2 cellular contexts compared by ENCODE assay signal in the genomic region with DNA sequence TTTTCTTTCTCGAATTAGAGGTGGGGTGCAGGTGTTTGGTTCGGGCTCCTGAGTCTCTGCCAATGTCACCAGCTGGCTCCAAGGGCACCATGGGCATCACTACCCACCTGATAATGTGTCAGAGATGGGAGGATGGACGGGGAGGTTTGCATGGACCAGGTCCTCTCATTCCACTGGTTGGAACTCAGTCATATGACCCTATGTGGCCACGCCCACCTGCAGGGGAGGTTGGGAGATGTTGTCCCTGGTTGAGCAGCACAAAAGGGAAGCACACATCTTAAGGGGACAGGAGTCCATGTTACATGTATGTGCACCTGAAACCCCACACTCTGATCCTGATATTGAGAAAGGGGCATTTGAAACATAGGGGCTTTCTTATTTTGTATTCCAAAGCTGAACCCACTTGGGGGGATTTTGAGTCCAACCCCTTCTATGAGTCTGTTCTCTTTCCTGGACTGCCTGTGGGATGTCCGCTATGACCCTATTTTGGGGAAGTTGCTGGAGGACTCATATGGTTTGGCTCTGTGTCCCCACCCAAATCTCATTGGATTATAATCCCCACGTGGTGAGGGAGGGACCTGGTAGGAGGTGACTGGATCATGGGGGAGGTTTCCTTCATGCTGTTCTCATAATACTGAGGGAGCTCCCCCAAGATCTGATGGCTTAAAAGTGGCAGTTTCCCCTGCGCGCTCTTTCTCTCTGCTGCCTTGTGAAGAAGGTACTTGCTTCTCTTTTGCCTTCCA.
A peak's percentile ranks its signal among the peaks of the same experiment; 100 is the strongest.
TF ChIP-seq lines count a peak whose summit lies in the region.

No MANE protein-coding gene starts in this region.

TF ChIP-seq in HCT116, 20 proteins besides CTCF, POLR2A, EP300 and RAD21 (continued from another document):
- TF ChIP-seq, protein P1, sequence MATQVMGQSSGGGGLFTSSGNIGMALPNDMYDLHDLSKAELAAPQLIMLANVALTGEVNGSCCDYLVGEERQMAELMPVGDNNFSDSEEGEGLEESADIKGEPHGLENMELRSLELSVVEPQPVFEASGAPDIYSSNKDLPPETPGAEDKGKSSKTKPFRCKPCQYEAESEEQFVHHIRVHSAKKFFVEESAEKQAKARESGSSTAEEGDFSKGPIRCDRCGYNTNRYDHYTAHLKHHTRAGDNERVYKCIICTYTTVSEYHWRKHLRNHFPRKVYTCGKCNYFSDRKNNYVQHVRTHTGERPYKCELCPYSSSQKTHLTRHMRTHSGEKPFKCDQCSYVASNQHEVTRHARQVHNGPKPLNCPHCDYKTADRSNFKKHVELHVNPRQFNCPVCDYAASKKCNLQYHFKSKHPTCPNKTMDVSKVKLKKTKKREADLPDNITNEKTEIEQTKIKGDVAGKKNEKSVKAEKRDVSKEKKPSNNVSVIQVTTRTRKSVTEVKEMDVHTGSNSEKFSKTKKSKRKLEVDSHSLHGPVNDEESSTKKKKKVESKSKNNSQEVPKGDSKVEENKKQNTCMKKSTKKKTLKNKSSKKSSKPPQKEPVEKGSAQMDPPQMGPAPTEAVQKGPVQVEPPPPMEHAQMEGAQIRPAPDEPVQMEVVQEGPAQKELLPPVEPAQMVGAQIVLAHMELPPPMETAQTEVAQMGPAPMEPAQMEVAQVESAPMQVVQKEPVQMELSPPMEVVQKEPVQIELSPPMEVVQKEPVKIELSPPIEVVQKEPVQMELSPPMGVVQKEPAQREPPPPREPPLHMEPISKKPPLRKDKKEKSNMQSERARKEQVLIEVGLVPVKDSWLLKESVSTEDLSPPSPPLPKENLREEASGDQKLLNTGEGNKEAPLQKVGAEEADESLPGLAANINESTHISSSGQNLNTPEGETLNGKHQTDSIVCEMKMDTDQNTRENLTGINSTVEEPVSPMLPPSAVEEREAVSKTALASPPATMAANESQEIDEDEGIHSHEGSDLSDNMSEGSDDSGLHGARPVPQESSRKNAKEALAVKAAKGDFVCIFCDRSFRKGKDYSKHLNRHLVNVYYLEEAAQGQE (IDR thresholded peaks at IDR 0.05; ENCODE audit: low read depth): no peak
- TF ChIP-seq SP1 (IDR thresholded peaks at IDR 0.05; ENCODE audit: low read depth) (no peak), SIN3A (IDR thresholded peaks at IDR 0.05; ENCODE audit: low read depth) (no peak), CBX3 (IDR thresholded peaks at IDR 0.05; ENCODE audit: low read depth) (no peak), SRF (IDR thresholded peaks at IDR 0.05; ENCODE audit: low read depth) (no peak), ZFX (IDR thresholded peaks at IDR 0.05) (no peak)
- TF ChIP-seq, protein P2, sequence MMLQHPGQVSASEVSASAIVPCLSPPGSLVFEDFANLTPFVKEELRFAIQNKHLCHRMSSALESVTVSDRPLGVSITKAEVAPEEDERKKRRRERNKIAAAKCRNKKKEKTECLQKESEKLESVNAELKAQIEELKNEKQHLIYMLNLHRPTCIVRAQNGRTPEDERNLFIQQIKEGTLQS (IDR thresholded peaks at IDR 0.05): no peak
- TF ChIP-seq, protein P3, sequence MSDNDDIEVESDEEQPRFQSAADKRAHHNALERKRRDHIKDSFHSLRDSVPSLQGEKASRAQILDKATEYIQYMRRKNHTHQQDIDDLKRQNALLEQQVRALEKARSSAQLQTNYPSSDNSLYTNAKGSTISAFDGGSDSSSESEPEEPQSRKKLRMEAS (IDR thresholded peaks at IDR 0.05): no peak

TF ChIP-seq in WTC11, 78 proteins besides CTCF, POLR2A, EP300 and RAD21 (continued from another document):
- TF ChIP-seq, protein P4, sequence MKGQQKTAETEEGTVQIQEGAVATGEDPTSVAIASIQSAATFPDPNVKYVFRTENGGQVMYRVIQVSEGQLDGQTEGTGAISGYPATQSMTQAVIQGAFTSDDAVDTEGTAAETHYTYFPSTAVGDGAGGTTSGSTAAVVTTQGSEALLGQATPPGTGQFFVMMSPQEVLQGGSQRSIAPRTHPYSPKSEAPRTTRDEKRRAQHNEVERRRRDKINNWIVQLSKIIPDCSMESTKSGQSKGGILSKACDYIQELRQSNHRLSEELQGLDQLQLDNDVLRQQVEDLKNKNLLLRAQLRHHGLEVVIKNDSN (CRISPR knock-in tag; IDR thresholded peaks at IDR 0.05): peak; percentile 71
- no peak for TF ChIP-seq ZNF232 (CRISPR knock-in tag; IDR thresholded peaks at IDR 0.05)
- TF ChIP-seq, protein P5, sequence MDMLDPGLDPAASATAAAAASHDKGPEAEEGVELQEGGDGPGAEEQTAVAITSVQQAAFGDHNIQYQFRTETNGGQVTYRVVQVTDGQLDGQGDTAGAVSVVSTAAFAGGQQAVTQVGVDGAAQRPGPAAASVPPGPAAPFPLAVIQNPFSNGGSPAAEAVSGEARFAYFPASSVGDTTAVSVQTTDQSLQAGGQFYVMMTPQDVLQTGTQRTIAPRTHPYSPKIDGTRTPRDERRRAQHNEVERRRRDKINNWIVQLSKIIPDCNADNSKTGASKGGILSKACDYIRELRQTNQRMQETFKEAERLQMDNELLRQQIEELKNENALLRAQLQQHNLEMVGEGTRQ (CRISPR knock-in tag; IDR thresholded peaks at IDR 0.05): peak; percentile 82
- no peak for TF ChIP-seq GABPB1 (CRISPR knock-in tag; IDR thresholded peaks at IDR 0.05)
- TF ChIP-seq ZNF416 (CRISPR knock-in tag; IDR thresholded peaks at IDR 0.05): no peak
- no peak for TF ChIP-seq RELA (CRISPR knock-in tag; IDR thresholded peaks at IDR 0.05; ENCODE audit: borderline replicate concordance)
- TF ChIP-seq, protein P6, sequence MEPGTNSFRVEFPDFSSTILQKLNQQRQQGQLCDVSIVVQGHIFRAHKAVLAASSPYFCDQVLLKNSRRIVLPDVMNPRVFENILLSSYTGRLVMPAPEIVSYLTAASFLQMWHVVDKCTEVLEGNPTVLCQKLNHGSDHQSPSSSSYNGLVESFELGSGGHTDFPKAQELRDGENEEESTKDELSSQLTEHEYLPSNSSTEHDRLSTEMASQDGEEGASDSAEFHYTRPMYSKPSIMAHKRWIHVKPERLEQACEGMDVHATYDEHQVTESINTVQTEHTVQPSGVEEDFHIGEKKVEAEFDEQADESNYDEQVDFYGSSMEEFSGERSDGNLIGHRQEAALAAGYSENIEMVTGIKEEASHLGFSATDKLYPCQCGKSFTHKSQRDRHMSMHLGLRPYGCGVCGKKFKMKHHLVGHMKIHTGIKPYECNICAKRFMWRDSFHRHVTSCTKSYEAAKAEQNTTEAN (CRISPR knock-in tag; IDR thresholded peaks at IDR 0.05): no peak
- no peak for TF ChIP-seq SOX15 (CRISPR knock-in tag; IDR thresholded peaks at IDR 0.05)
- TF ChIP-seq, protein P3 (CRISPR knock-in tag; IDR thresholded peaks at IDR 0.05): no peak
